16 cellular contexts compared by ENCODE assay signal in the genomic region with DNA sequence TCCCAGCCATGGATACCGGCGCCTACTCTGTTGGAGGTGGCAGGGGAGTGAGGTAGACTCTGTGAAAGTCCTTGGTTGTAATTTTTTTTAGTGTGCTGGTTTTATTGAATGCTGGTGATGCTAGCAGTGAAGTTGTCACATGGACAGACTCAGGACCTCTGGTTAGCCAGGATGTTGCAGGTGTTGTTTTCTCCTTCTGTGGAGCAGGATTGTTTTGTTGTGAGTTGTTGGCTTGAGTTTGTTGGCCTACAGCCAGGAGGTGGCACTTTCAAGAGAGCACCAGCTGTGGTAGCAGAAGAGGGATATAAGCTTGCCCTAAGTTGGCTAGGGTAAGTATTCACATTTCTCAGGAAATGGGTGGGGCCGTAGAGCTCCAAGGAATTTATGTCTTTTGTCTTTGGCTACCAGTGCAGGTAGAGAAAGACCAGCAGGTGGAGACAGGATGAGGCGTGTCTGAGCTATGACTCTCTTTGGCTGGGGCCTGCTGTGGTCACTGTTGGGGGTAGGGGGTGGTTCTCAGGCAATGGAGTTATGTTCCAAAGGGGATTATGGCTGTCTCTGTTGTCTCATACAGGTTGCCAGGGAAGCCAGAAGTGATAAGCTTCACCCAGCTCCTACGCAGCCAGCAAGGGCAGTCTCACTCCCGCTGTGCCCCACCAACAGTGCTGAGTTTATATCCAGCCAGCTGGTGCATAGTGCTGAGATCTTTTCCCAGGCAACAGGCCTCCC.
DNase-seq lines count a peak whose midpoint lies in the region; ATAC-seq lines count a peak whose summit lies in the region.
"Had no signal": no experiment of that assay in that cellular context is flagged by ENCODE, and none has a peak within 500 bp of the region (broad histone marks: within the 10 kb centered on the region; RNA-seq: fewer than 3 reads in every experiment).

No MANE protein-coding gene starts in this region.

- H3K4me3 ChIP-seq in CD8-positive, alpha-beta memory T cell (ENCODE audit: low read length), result no peak overlapping the region
- H3K4me3 ChIP-seq: adrenal gland; BLaER1 treated with 17β-estradiol and CSF1 and Interleukin-3, amounts not matched to agents 10 nM and 100 nM; smooth muscle cell had no signal

- H3K27me3 Mint-ChIP-seq in CD8-positive, alpha-beta memory T cell, result no peaks in the 10 kb centered on the region
- H3K27me3 Mint-ChIP-seq: activated CD4-positive, alpha-beta T cell treated with anti-CD3 and anti-CD28 coated beads for 36 hours; stimulated activated naive CD8-positive, alpha-beta T cell treated with anti-CD3 and anti-CD28 coated beads, Interleukin-15, Interleukin-2, amounts not matched to agents 100 ng/mL and 50 ng/mL, for 24 hours had no signal

- no peaks in the 10 kb centered on the region for H3K4me1 Mint-ChIP-seq in CD8-positive, alpha-beta memory T cell
- H3K4me1 Mint-ChIP-seq: activated CD4-positive, alpha-beta T cell treated with anti-CD3 and anti-CD28 coated beads for 36 hours; neural crest cell had no signal

- ATAC-seq in HG02840 (IDR thresholded peaks at IDR 0.05; ENCODE audit: low FRiP score, unreplicated experiment), result no peak
- ATAC-seq: activated CD4-positive, alpha-beta T cell treated with anti-CD3 and anti-CD28 coated beads for 36 hours had no signal

- H3K4me1 ChIP-seq in CD8-positive, alpha-beta memory T cell (ENCODE audit: insufficient read depth, low read length), result no peaks in the 10 kb centered on the region
- H3K4me1 ChIP-seq: adrenal gland; BLaER1 treated with 17β-estradiol and CSF1 and Interleukin-3, amounts not matched to agents 10 nM and 100 nM had no signal

- H3K4me3 Mint-ChIP-seq in CD8-positive, alpha-beta memory T cell, result no peak overlapping the region
- H3K4me3 Mint-ChIP-seq: activated CD4-positive, alpha-beta T cell treated with anti-CD3 and anti-CD28 coated beads for 36 hours; neural crest cell; stimulated activated naive CD8-positive, alpha-beta T cell treated with anti-CD3 and anti-CD28 coated beads, Interleukin-15, Interleukin-2, amounts not matched to agents 100 ng/mL and 50 ng/mL, for 24 hours had no signal

- H3K27ac Mint-ChIP-seq in CD8-positive, alpha-beta memory T cell, result no peak overlapping the region
- H3K27ac Mint-ChIP-seq: activated CD4-positive, alpha-beta T cell treated with anti-CD3 and anti-CD28 coated beads for 36 hours; stimulated activated naive CD8-positive, alpha-beta T cell treated with anti-CD3 and anti-CD28 coated beads, Interleukin-15, Interleukin-2, amounts not matched to agents 100 ng/mL and 50 ng/mL, for 24 hours had no signal

- H3K9me3 ChIP-seq in CD8-positive, alpha-beta memory T cell (ENCODE audit: low read length), result no peaks in the 10 kb centered on the region
- H3K9me3 ChIP-seq: adrenal gland; BLaER1 treated with 17β-estradiol and CSF1 and Interleukin-3, amounts not matched to agents 10 nM and 100 nM had no signal

- no peaks in the 10 kb centered on the region for H3K27me3 ChIP-seq in CD8-positive, alpha-beta memory T cell (ENCODE audit: insufficient read depth, low read length, poor library complexity, severe bottlenecking)
- H3K27me3 ChIP-seq: adrenal gland; BLaER1 treated with 17β-estradiol and CSF1 and Interleukin-3, amounts not matched to agents 10 nM and 100 nM had no signal

- POLR2A ChIA-PET in CD8-positive, alpha-beta memory T cell (lab: Charles Lee), result no interaction called here

- H3K36me3 ChIP-seq in CD8-positive, alpha-beta memory T cell (ENCODE audit: insufficient read depth, low read length), result no peaks in the 10 kb centered on the region
- H3K36me3 ChIP-seq: adrenal gland; BLaER1 treated with 17β-estradiol and CSF1 and Interleukin-3, amounts not matched to agents 10 nM and 100 nM had no signal

- CTCF ChIA-PET in CD8-positive, alpha-beta memory T cell (lab: Charles Lee), result interaction anchor here (1.2 kb wide), 1 partner anchor 19 kb away, joined by 3 read pairs; no protein-coding TSS in a partner anchor

- peaks cover 12 to 32% (median 24%) of the 10 kb centered on the region in 5 donors for H3K9me3 Mint-ChIP-seq in CD8-positive, alpha-beta memory T cell

- H3K27ac ChIP-seq in CD8-positive, alpha-beta memory T cell (ENCODE audit: low read depth, low read length), result no peak overlapping the region
- H3K27ac ChIP-seq: adrenal gland; BLaER1 treated with 17β-estradiol and CSF1 and Interleukin-3, amounts not matched to agents 10 nM and 100 nM had no signal

- H3K36me3 Mint-ChIP-seq in CD8-positive, alpha-beta memory T cell, result no peaks in the 10 kb centered on the region

- peak; percentile 49 for DNase-seq in H4 (ENCODE audit: low spot score)
- DNase-seq in NCI-H146 (lab: John Stamatoyannopoulos, UW), result peak; percentile 99
- peak; percentile 52 for DNase-seq in SW480 (ENCODE audit: low spot score)
- peak; percentile 18 for DNase-seq in iPS-NIHi7 (ENCODE audit: extremely low spot score)
- no peak for DNase-seq in CD8-positive, alpha-beta memory T cell
- no peak for DNase-seq in NCI-H526 (lab: John Stamatoyannopoulos, UW)
- DNase-seq in NCI-H2227 treated with DMSO at 0.1 percent for 48 hours (lab: John Stamatoyannopoulos, UW), result no peak
- DNase-seq: activated CD4-positive, alpha-beta T cell treated with anti-CD3 and anti-CD28 coated beads for 36 hours; activated T-cell treated with anti-CD3 and anti-CD28 coated beads, Interleukin-2, amount 50 U/mL, for 1 hour; adrenal gland; T-helper 2 cell had no signal

Comparison
In these comparisons a context has a peak if more than half of its experiments do, and no peak if none do; other contexts are left out.
1. DNase-seq: peak in H4 (single experiment), NCI-H146 (single experiment), SW480 (single experiment) and iPS-NIHi7 (single experiment); none in CD8-positive, alpha-beta memory T cell (0 of 5), NCI-H526 (0 of 2) and NCI-H2227 treated with DMSO at 0.1 percent for 48 hours (single experiment).